9 cellular contexts compared by ENCODE assay signal in the genomic region with DNA sequence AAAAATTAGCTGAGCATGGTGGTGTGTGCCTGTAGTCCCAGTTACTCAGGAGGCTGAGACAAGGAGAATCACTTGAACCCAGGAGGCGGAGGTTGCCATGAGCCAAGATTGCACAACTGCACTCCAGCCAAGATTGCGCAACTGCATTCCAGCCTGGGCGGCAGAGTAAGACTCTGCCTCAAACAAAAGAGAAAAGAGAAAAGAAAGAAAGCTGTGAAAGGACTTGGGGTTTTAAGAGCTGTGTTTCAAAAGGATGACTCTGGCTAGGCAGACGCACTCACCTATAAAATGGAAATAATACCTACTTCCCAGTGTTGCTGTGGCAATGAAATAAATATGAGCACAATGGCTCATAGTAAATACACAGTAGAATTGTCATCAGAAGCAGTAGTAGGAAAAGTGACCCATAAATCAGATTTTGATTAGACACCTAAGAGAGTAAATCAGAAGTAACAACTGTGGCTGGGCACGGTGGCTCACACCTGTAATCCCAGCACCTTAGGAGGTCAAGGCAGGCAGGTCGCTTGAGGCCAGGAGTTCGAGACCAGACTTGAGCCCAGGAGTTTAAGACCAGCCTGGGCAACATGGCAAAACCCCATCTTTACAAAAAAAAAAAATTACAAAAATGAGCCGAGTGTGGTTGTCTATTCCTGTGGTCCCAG. TPM values are rescaled to one million over a fixed set of nuclear protein-coding genes. Genes with fewer than 3 reads are reported as not detected.
A peak's percentile ranks its signal among the peaks of the same experiment; 100 is the strongest.
DNase-seq lines count a peak whose midpoint lies in the region; ATAC-seq and TF ChIP-seq lines count a peak whose summit lies in the region.
"Had no signal": no experiment of that assay in that cellular context is flagged by ENCODE, and none has a peak within 500 bp of the region (broad histone marks: within the 10 kb centered on the region; RNA-seq: fewer than 3 reads in every experiment).

No MANE protein-coding gene starts in this region.

- no peak for TF ChIP-seq CTCF in AG10803 (conservative IDR thresholded peaks at IDR 0.05; ENCODE audit: low read length)
- TF ChIP-seq CTCF in astrocyte of the cerebellum (IDR thresholded peaks at IDR 0.05; ENCODE audit: low read depth, low read length, missing control alignments) = no peak
- TF ChIP-seq CTCF in left lung (IDR thresholded peaks at IDR 0.05) = no peak
- TF ChIP-seq CTCF in esophagus muscularis mucosa (IDR thresholded peaks at IDR 0.05) = no peak

- TF ChIP-seq POLR2A in esophagus muscularis mucosa (IDR thresholded peaks at IDR 0.05; ENCODE audit: low read depth) = no peak

- in situ Hi-C loops in astrocyte of the cerebellum (cut with HindIII; ENCODE audit: low sequenced_read_pairs) = no loop called here

- WGBS in esophagus muscularis mucosa = 74% methylated on average over 8 of the region's 8 CpGs

- DNase-seq in AG10803 (ENCODE audit: low read depth) (peak; percentile 77), MV-4-11 (lab: John Stamatoyannopoulos, UW) (peak; percentile 76), astrocyte of the cerebellum (ENCODE audit: low read depth) (peak; percentile 41), left lung (peak; percentile 80 to 86), esophagus muscularis mucosa (ENCODE audit: extremely low spot score) (no peak), anterior cingulate cortex (lab: John Stamatoyannopoulos, UW) (no peak), H4 (ENCODE audit: low spot score) (no peak)
- DNase-seq: CD8-positive, alpha-beta memory T cell had no signal

- intact Hi-C loops in left lung (cut with DNase I) (no loop called here), esophagus muscularis mucosa (cut with DNase I) (no loop called here)

- no peaks in the 10 kb centered on the region for H3K36me3 ChIP-seq in left lung
- H3K36me3 ChIP-seq in esophagus muscularis mucosa = no peaks in the 10 kb centered on the region

- H3K27me3 ChIP-seq in left lung (no peaks in the 10 kb centered on the region), esophagus muscularis mucosa (peaks cover 0 to 14% (median 0%) of the 10 kb centered on the region in 4 donors)

- H3K4me1 ChIP-seq in left lung (peaks cover 5 to 31% of the 10 kb centered on the region in 2 donors), esophagus muscularis mucosa (peaks cover 0 to 8% (median 0%) of the 10 kb centered on the region in 4 donors)

- H3K27ac ChIP-seq in left lung = peak overlapping the region in 1 of 2 donors; percentile 42
- no peak overlapping the region for H3K27ac ChIP-seq in esophagus muscularis mucosa (replicated peaks in 1 of 4)

- ATAC-seq in left lung (peak; percentile 83), GM21825 (IDR thresholded peaks at IDR 0.05; ENCODE audit: unreplicated experiment) (no peak)

- no peaks in the 10 kb centered on the region for H3K9me3 ChIP-seq in left lung
- H3K9me3 ChIP-seq in esophagus muscularis mucosa = no peaks in the 10 kb centered on the region

- TF ChIP-seq EP300 in esophagus muscularis mucosa (IDR thresholded peaks at IDR 0.05) = no peak

- H3K4me3 ChIP-seq in AG10803 (ENCODE audit: low read length) = no peak overlapping the region
- H3K4me3 ChIP-seq in astrocyte of the cerebellum (ENCODE audit: low read depth, low read length) = no peak overlapping the region
- no peak overlapping the region for H3K4me3 ChIP-seq in left lung
- no peak overlapping the region for H3K4me3 ChIP-seq in esophagus muscularis mucosa

RNA-seq across cellular contexts. Expression of a gene that starts 45.9 kb away (rescaled TPM):
- total RNA-seq in left lung (100 to 1,000 TPM in 1 of 2 donors, 10 to 100 TPM in 1; 96.7 to 102 TPM), esophagus muscularis mucosa (100 to 1,000 TPM in 1 of 4 donors, 10 to 100 TPM in 3; 71.7 to 112 (median 83.0) TPM)
- 29.6 and 31.7 TPM in 2 replicates for total RNA-seq in H4 (2014; rRNA removed; shearing (Covaris generic))

Comparison
In these comparisons a context has a peak if more than half of its experiments do, and no peak if none do; other contexts are left out.
1. DNase-seq: peak in AG10803 (single experiment), MV-4-11 (single experiment), astrocyte of the cerebellum (single experiment) and left lung (2 of 2); none in esophagus muscularis mucosa (single experiment), anterior cingulate cortex (0 of 58) and H4 (single experiment).